In the genomic region with DNA sequence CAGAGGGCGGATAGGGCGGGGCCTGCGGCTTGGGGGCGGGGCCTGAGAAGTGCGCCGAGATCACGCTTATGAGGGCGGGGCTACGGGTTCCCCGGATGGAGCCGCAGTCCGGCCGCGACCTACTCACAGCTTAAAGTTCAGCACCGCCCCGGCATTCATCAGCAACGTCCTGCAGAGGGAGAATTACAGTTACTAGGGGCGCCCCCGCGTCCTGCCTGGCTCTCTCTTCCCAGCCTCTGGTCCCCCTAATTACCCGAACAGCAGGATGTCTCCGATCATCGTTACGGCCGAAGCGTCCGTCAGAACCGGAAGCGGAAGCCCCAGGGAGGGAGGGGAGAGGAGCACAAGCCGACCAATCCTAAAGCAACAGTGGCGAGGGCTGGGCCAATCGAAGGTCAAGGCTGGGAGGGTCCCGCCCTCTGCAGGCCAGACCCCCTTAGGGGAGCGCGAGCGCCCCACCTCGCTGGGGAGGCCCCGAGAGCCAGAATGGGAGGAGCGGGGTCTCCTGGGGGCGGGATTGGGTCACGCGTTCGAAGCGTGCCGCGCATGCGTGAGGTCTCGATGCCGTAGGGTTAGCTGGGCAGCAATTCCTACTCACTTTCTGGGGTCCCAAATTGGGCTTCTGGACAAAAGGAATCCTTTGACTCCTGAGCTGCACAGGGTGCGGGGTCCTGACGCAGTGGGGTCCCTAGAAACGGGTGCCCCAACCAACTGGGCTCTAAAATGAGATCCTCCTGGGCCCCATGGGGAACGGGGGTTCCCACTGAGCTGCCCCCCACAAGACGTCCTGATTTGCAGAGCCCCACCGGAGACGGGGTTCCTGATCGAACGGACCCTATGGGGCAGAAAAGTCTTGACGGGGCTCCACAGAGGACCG, we compare ENCODE assay signal across 8 cellular contexts. TPM values are rescaled to one million over a fixed set of nuclear protein-coding genes. Genes with fewer than 3 reads are reported as not detected.
DNase-seq lines count a peak whose midpoint lies in the region; ATAC-seq and TF ChIP-seq lines count a peak whose summit lies in the region.

A gene (minus strand): TSS at position 313 of the 877 bp plus-strand sequence. CDS start 34 bp downstream, at position 279.

- peak within 1 kb of the TSS; percentile 69 for H3K4me3 ChIP-seq in lung

- TF ChIP-seq CTCF in lung (IDR thresholded peaks at IDR 0.05; ENCODE audit: control extremely low read depth, extremely low read depth): no peak

- ATAC-seq in GM19468 (IDR thresholded peaks at IDR 0.05; ENCODE audit: extremely low read depth, unreplicated experiment) (peak; percentile 82), lung (ENCODE audit: insufficient read depth, low FRiP score) (peak; percentile 99)

- no peaks in the 10 kb centered on the region for H3K9me3 ChIP-seq in lung (ENCODE audit: control insufficient read depth in 2 of 2, insufficient read depth in 1 of 2, low read length in 1 of 2)

- peak within 1 kb of the TSS; percentile 84 to 94 for H3K27ac ChIP-seq in lung (ENCODE audit: low read depth in 1 of 2, low read length in 1 of 2)

- 0 to 1% methylated on average over 55 to 60 of the region's 60 CpGs for WGBS in lung, 2 donors

- DNase-seq in COLO668 (lab: John Stamatoyannopoulos, UW; ENCODE audit: unreplicated experiment) (peak; percentile 98), HS-5 (ENCODE audit: low read depth) (peak; percentile 90), lung (ENCODE audit: low spot score) (peak; percentile 98)
- DNase-seq in NK-92 treated with Interleukin-12 subunit alpha and Interleukin-12 subunit beta, amount 100 ng/mL, for 24 hours (lab: John Stamatoyannopoulos, UW): peak; percentile 98
- peak; percentile 98 for DNase-seq in activated CD8-positive, alpha-beta memory T cell treated with anti-CD3 and anti-CD28 coated beads for 24 hours
- peak; percentile 98 for DNase-seq in effector CD8-positive, alpha-beta T cell (lab: John Stamatoyannopoulos, UW)
- peak; percentile 96 to 98 (median 97) for DNase-seq in stimulated activated CD4-positive, alpha-beta T cell treated with anti-CD3 and anti-CD28 coated beads, TNF-alpha, amount 100 ng/mL, for 4 hours (ENCODE audit: low read depth in 3 of 3)

- no peaks in the 10 kb centered on the region for H3K27me3 ChIP-seq in lung (ENCODE audit: control insufficient read depth, insufficient read depth)

- peaks cover 7 to 16% of the 10 kb centered on the region in 2 donors for H3K4me1 ChIP-seq in lung (ENCODE audit: control insufficient read depth in 2 of 2, insufficient read depth in 2 of 2, low read length in 2 of 2)

- H3K36me3 ChIP-seq in lung (ENCODE audit: control insufficient read depth in 2 of 2, insufficient read depth in 2 of 2, low read length in 2 of 2): peaks cover 3 to 28% of the 10 kb centered on the region in 2 donors

RNA-seq across cellular contexts. Expression of the gene that starts here (rescaled TPM):
- 10 to 100 TPM; 78.8 to 78.9 TPM for total RNA-seq in lung
- polyA plus RNA-seq in lung: 10 to 100 TPM; 68.0 to 86.3 TPM

Comparison
In these comparisons a context has a peak if more than half of its experiments do, and no peak if none do; other contexts are left out.
1. Peak in every context shown above with its lines: DNase-seq, ATAC-seq, H3K4me3 ChIP-seq and H3K27ac ChIP-seq.